23 cellular contexts compared by ENCODE assay signal in the genomic region with DNA sequence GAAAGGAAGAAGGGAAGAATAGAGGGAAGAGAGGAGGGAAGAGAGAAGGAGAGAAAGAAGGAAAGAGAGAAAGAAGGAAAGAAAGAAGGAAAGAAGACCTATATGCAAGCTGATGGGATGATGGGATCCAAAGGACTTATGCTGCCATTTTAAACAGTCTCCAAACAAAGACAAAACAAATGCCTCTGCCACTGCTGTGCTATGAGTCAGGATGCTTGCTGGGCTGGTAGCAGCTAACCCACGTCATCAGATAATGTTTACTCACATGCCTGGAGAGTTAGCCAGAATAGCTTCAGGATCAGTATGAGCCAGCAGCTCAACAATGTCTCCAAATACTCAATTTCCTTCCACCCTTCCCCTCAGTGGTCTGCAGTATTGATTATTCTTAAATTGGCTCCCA. TPM values are rescaled to one million over a fixed set of nuclear protein-coding genes. Genes with fewer than 3 reads are reported as not detected.
DNase-seq lines count a peak whose midpoint lies in the region; ATAC-seq and TF ChIP-seq lines count a peak whose summit lies in the region.
"Had no signal": no experiment of that assay in that cellular context is flagged by ENCODE, and none has a peak within 500 bp of the region (broad histone marks: within the 10 kb centered on the region; RNA-seq: fewer than 3 reads in every experiment).

No MANE protein-coding gene starts in this region.

- H3K27me3 ChIP-seq in MG63 (no peaks in the 10 kb centered on the region), liver (ENCODE audit: control insufficient read depth in 4 of 4, insufficient read depth in 4 of 4, low read length in 3 of 4) (no peaks in the 10 kb centered on the region)
- no peaks in the 10 kb centered on the region for H3K27me3 ChIP-seq in CD4-positive, alpha-beta T cell (ENCODE audit: control insufficient read depth, insufficient read depth, low read length)
- H3K27me3 ChIP-seq: heart left ventricle, Peyer's patch, upper lobe of right lung had no signal

- no peak for TF ChIP-seq RAD21 in liver (IDR thresholded peaks at IDR 0.05)

- CTCF ChIA-PET in activated CD8-positive, alpha-beta memory T cell treated with anti-CD3 and anti-CD28 coated beads, Interleukin-2, amount 10 ng/mL, durations not matched to agents 7 days and 5 days (lab: Charles Lee), result no interaction called here
- CTCF ChIA-PET in CD4-positive, alpha-beta T cell (lab: Charles Lee), result no interaction called here

- WGBS in liver, result 53% methylated on average over 1 of the region's 1 CpG

- no peak for ATAC-seq in activated CD8-positive, alpha-beta memory T cell treated with anti-CD3 and anti-CD28 coated beads, Interleukin-2, amount 10 ng/mL, durations not matched to agents 7 days and 5 days
- ATAC-seq in GM21717 (IDR thresholded peaks at IDR 0.05; ENCODE audit: unreplicated experiment) (no peak), GM19463 (IDR thresholded peaks at IDR 0.05; ENCODE audit: unreplicated experiment) (no peak)
- ATAC-seq in CD4-positive, alpha-beta T cell (ENCODE audit: poor library complexity), result no peak
- ATAC-seq: GM23338, heart left ventricle, T-cell, upper lobe of right lung had no signal

- peak; percentile 59 for DNase-seq in EL
- peak; percentile 40 for DNase-seq in MG63
- DNase-seq in astrocyte of the spinal cord (ENCODE audit: low read depth, low spot score), result peak; percentile 39
- no peak for DNase-seq in activated CD8-positive, alpha-beta memory T cell treated with anti-CD3 and anti-CD28 coated beads, Interleukin-2, amount 10 ng/mL, durations not matched to agents 7 days and 5 days
- DNase-seq in CD4-positive, alpha-beta T cell, result no peak
- DNase-seq: activated B cell treated with CpG ODN at 0.5 μM for 24 hours; activated effector memory CD4-positive, alpha-beta T cell treated with Interleukin-2 at 50 U/mL for 16 hours; anterior cingulate cortex; heart left ventricle; mesendoderm; NCI-H1694; NCI-H524; stimulated activated CD4-positive, alpha-beta T cell treated with anti-CD3 and anti-CD28 coated beads, Interleukin-12 subunit alpha, Interleukin-12 subunit beta, amount 100 ng/mL, for 4 hours; T-cell; upper lobe of right lung had no signal

- H3K36me3 ChIP-seq in MG63, result no peaks in the 10 kb centered on the region
- H3K36me3 ChIP-seq in liver (ENCODE audit: control insufficient read depth in 4 of 4, insufficient read depth in 3 of 4, low read depth in 1 of 4, low read length in 3 of 4), result peaks cover 0 to 1% (median 0%) of the 10 kb centered on the region in 4 donors
- H3K36me3 ChIP-seq: heart left ventricle, Peyer's patch, upper lobe of right lung had no signal

- H3K9me3 Mint-ChIP-seq in activated CD8-positive, alpha-beta memory T cell treated with anti-CD3 and anti-CD28 coated beads, Interleukin-2, amount 10 ng/mL, durations not matched to agents 7 days and 5 days (ENCODE audit: low read depth), result peaks cover 31% of the 10 kb centered on the region
- H3K9me3 Mint-ChIP-seq in CD4-positive, alpha-beta T cell, result peaks cover 14% of the 10 kb centered on the region

- no peak for TF ChIP-seq CTCF in astrocyte of the spinal cord (IDR thresholded peaks at IDR 0.05; ENCODE audit: low read depth, low read length)
- no peak for TF ChIP-seq CTCF in liver (IDR thresholded peaks at IDR 0.05; ENCODE audit: low read depth, low read length, missing input control)
- no peak for TF ChIP-seq CTCF in CD4-positive, alpha-beta T cell (IDR thresholded peaks at IDR 0.05)

- H3K4me3 ChIP-seq in MG63, result no peak overlapping the region
- no peak overlapping the region for H3K4me3 ChIP-seq in astrocyte of the spinal cord (ENCODE audit: low read depth, low read length)
- H3K4me3 ChIP-seq in liver (ENCODE audit: low read depth in 1 of 3, low read length in 3 of 3), result peak overlapping the region in 2 of 3 donors; percentile 44 to 49
- H3K4me3 ChIP-seq: GM23338, heart left ventricle, Peyer's patch, upper lobe of right lung had no signal

- no peak overlapping the region for H3K27ac ChIP-seq in liver (ENCODE audit: low read depth in 1 of 2, low read length in 2 of 2)
- H3K27ac ChIP-seq in CD4-positive, alpha-beta T cell (ENCODE audit: low read depth, low read length), result no peak overlapping the region
- H3K27ac ChIP-seq: heart left ventricle, Peyer's patch, upper lobe of right lung had no signal

- POLR2A ChIA-PET in CD4-positive, alpha-beta T cell (lab: Charles Lee), result no interaction called here

- H3K9ac ChIP-seq in liver (ENCODE audit: low read depth in 1 of 2, low read length in 2 of 2), result no peak overlapping the region

- peaks cover 34% of the 10 kb centered on the region for H3K9me3 ChIP-seq in MG63
- H3K9me3 ChIP-seq in liver (ENCODE audit: control insufficient read depth in 4 of 4, low read length in 3 of 4), result peaks cover 51 to 70% (median 57%) of the 10 kb centered on the region in 4 donors
- H3K9me3 ChIP-seq in CD4-positive, alpha-beta T cell (ENCODE audit: control insufficient read depth, low read length), result peaks cover 73% of the 10 kb centered on the region

- no peak overlapping the region for H3K4me3 Mint-ChIP-seq in activated CD8-positive, alpha-beta memory T cell treated with anti-CD3 and anti-CD28 coated beads, Interleukin-2, amount 10 ng/mL, durations not matched to agents 7 days and 5 days
- no peak overlapping the region for H3K4me3 Mint-ChIP-seq in CD4-positive, alpha-beta T cell
- H3K4me3 Mint-ChIP-seq: activated B cell treated with CpG ODN at 0.5 μM for 24 hours; CD14-positive monocyte; GM23338; nephron; stimulated activated naive CD8-positive, alpha-beta T cell treated with anti-CD3 and anti-CD28 coated beads, Interleukin-15, Interleukin-2, amounts not matched to agents 100 ng/mL and 50 ng/mL, for 24 hours; T-cell had no signal

- intact Hi-C loops in CD4-positive, alpha-beta T cell (cut with DNase I, micrococcal nuclease), result no loop called here

- H3K27ac Mint-ChIP-seq in activated CD8-positive, alpha-beta memory T cell treated with anti-CD3 and anti-CD28 coated beads, Interleukin-2, amount 10 ng/mL, durations not matched to agents 7 days and 5 days, result no peak overlapping the region
- no peak overlapping the region for H3K27ac Mint-ChIP-seq in CD4-positive, alpha-beta T cell
- H3K27ac Mint-ChIP-seq: activated B cell treated with CpG ODN at 0.5 μM for 24 hours; CD14-positive monocyte; GM23338; nephron; stimulated activated naive CD8-positive, alpha-beta T cell treated with anti-CD3 and anti-CD28 coated beads, Interleukin-15, Interleukin-2, amounts not matched to agents 100 ng/mL and 50 ng/mL, for 24 hours; T-cell had no signal

- H3K27me3 Mint-ChIP-seq in activated CD8-positive, alpha-beta memory T cell treated with anti-CD3 and anti-CD28 coated beads, Interleukin-2, amount 10 ng/mL, durations not matched to agents 7 days and 5 days, result no peaks in the 10 kb centered on the region
- H3K27me3 Mint-ChIP-seq in CD4-positive, alpha-beta T cell, result no peaks in the 10 kb centered on the region
- H3K27me3 Mint-ChIP-seq: stimulated activated naive CD8-positive, alpha-beta T cell treated with anti-CD3 and anti-CD28 coated beads, Interleukin-15, Interleukin-2, amounts not matched to agents 100 ng/mL and 50 ng/mL, for 24 hours; T-cell had no signal

- in situ Hi-C loops in astrocyte of the spinal cord (cut with HindIII; ENCODE audit: low sequenced_read_pairs), result no loop called here

- H3K4me1 Mint-ChIP-seq in activated CD8-positive, alpha-beta memory T cell treated with anti-CD3 and anti-CD28 coated beads, Interleukin-2, amount 10 ng/mL, durations not matched to agents 7 days and 5 days, result no peaks in the 10 kb centered on the region
- H3K4me1 Mint-ChIP-seq in CD4-positive, alpha-beta T cell (ENCODE audit: low read depth), result no peaks in the 10 kb centered on the region
- H3K4me1 Mint-ChIP-seq: activated B cell treated with CpG ODN at 0.5 μM for 24 hours, CD14-positive monocyte, GM23338, nephron, T-cell had no signal

- H3K36me3 Mint-ChIP-seq in activated CD8-positive, alpha-beta memory T cell treated with anti-CD3 and anti-CD28 coated beads, Interleukin-2, amount 10 ng/mL, durations not matched to agents 7 days and 5 days, result peaks cover 7% of the 10 kb centered on the region
- H3K36me3 Mint-ChIP-seq in CD4-positive, alpha-beta T cell (ENCODE audit: low read depth), result peaks cover 47% of the 10 kb centered on the region
- H3K36me3 Mint-ChIP-seq: CD14-positive monocyte had no signal

- H3K4me1 ChIP-seq in liver (ENCODE audit: control insufficient read depth in 4 of 4, insufficient read depth in 4 of 4, low read length in 3 of 4), result no peaks in the 10 kb centered on the region
- H3K4me1 ChIP-seq: heart left ventricle, Peyer's patch, upper lobe of right lung had no signal

RNA-seq across cellular contexts. Expression of gene ZNF274, which starts 12.0 kb away (rescaled TPM):
- 4.7 and 5.4 TPM in 2 replicates for total RNA-seq in MG63 (2014; rRNA removed; shearing (Covaris generic); ENCODE audit: low replicate concordance)
- 10 to 100 TPM; 12.8 to 18.2 TPM for total RNA-seq in liver
- polyA plus RNA-seq in liver, result 10 to 100 TPM in 1 of 2 donors, 1 to 10 TPM in 1; 5.7 to 10.9 TPM
- 10 to 100 TPM; 30.1 to 36.0 TPM for total RNA-seq in activated CD8-positive, alpha-beta memory T cell treated with anti-CD3 and anti-CD28 coated beads, Interleukin-2, amount 10 ng/mL, durations not matched to agents 7 days and 5 days
- 10 to 100 TPM; 51.0 to 51.4 TPM for total RNA-seq in CD4-positive, alpha-beta T cell

RNA-seq across cellular contexts. Expression of gene ZNF329, which starts 20.3 kb away (rescaled TPM):
- total RNA-seq in MG63 (2014; rRNA removed; shearing (Covaris generic); ENCODE audit: low replicate concordance), result 9.8 and 10.2 TPM in 2 replicates
- total RNA-seq in liver, result 1 to 10 TPM; 5.4 to 6.8 TPM
- polyA plus RNA-seq in liver, result 1 to 10 TPM; 1.2 to 2.2 TPM
- 1 to 10 TPM; 4.0 to 4.6 TPM for total RNA-seq in activated CD8-positive, alpha-beta memory T cell treated with anti-CD3 and anti-CD28 coated beads, Interleukin-2, amount 10 ng/mL, durations not matched to agents 7 days and 5 days
- 10 to 100 TPM; 15.0 to 16.9 TPM for total RNA-seq in CD4-positive, alpha-beta T cell

RNA-seq across cellular contexts. Expression of gene ZNF544, which starts 57.9 kb away (rescaled TPM):
- total RNA-seq in MG63 (2014; rRNA removed; shearing (Covaris generic); ENCODE audit: low replicate concordance), result 6.6 and 15.5 TPM in 2 replicates
- 10 to 100 TPM; 14.9 to 25.2 TPM for total RNA-seq in liver
- polyA plus RNA-seq in liver, result 1 to 10 TPM; 2.5 to 7.7 TPM
- 10 to 100 TPM; 48.0 to 68.4 TPM for total RNA-seq in activated CD8-positive, alpha-beta memory T cell treated with anti-CD3 and anti-CD28 coated beads, Interleukin-2, amount 10 ng/mL, durations not matched to agents 7 days and 5 days
- total RNA-seq in CD4-positive, alpha-beta T cell, result 1 to 10 TPM; 6.3 to 7.2 TPM

Comparison
In these comparisons a context has a peak if more than half of its experiments do, and no peak if none do; other contexts are left out.
1. DNase-seq: peak in EL (single experiment), MG63 (single experiment) and astrocyte of the spinal cord (single experiment); none in activated CD8-positive, alpha-beta memory T cell treated with anti-CD3 and anti-CD28 coated beads, Interleukin-2, amount 10 ng/mL, durations not matched to agents 7 days and 5 days (single experiment) and CD4-positive, alpha-beta T cell (0 of 10).
2. H3K4me3 ChIP-seq: peak in liver (2 of 3); none in MG63 (single experiment) and astrocyte of the spinal cord (single experiment).